ENCODE assay signal across 9 cellular contexts in the genomic region with DNA sequence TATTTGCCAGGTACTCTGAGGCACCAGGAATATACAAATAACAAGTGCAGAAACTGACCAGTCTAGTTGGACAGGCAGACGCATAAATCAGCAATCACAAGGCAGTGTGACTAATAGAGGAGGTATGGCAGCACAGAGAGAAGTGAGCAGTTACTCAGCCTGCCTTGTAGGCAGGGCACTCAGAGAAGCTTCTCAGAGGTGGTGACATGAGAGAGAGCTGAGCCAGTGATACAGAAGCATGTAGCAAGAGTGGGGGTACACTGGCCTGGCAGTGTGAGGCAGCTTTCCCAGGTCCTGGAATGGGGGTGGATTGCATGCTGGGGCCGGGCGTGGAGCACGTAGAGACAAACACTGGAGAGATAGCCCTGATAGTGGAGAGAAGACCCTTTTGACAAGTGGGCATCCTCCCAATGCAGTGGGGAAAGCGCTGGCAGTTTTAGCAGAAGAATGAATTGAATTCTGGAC. TPM values are rescaled to one million over a fixed set of nuclear protein-coding genes. Genes with fewer than 3 reads are reported as not detected.
A peak's percentile ranks its signal among the peaks of the same experiment; 100 is the strongest.
DNase-seq lines count a peak whose midpoint lies in the region; ATAC-seq and TF ChIP-seq lines count a peak whose summit lies in the region.
"Had no signal": no experiment of that assay in that cellular context is flagged by ENCODE, and none has a peak within 500 bp of the region (broad histone marks: within the 10 kb centered on the region; RNA-seq: fewer than 3 reads in every experiment).

No MANE protein-coding gene starts in this region.

- H3K27ac ChIP-seq in left ventricle myocardium inferior (replicated peaks) (peak overlapping the region; percentile 69), stomach smooth muscle (ENCODE audit: low read length) (peak overlapping the region; percentile 67)

- H3K4me1 Mint-ChIP-seq in activated CD4-positive, alpha-beta memory T cell treated with anti-CD3 and anti-CD28 coated beads, Interleukin-2, amount 10 ng/mL, durations not matched to agents 7 days and 5 days = peaks cover under 1% of the 10 kb centered on the region
- peaks cover 35% of the 10 kb centered on the region for H3K4me1 Mint-ChIP-seq in WTC11

- H3K27me3 ChIP-seq in adipocyte (replicated peaks; ENCODE audit: control insufficient read depth, insufficient read depth, low read length) (no peaks in the 10 kb centered on the region), left ventricle myocardium inferior (ENCODE audit: low read depth) (no peaks in the 10 kb centered on the region), stomach smooth muscle (ENCODE audit: control insufficient read depth in 1 of 2, insufficient read depth in 2 of 2, low read length in 2 of 2) (no peaks in the 10 kb centered on the region)

- no peak overlapping the region for H3K27ac Mint-ChIP-seq in activated CD4-positive, alpha-beta memory T cell treated with anti-CD3 and anti-CD28 coated beads, Interleukin-2, amount 10 ng/mL, durations not matched to agents 7 days and 5 days
- H3K27ac Mint-ChIP-seq in WTC11 = no peak overlapping the region
- H3K27ac Mint-ChIP-seq: memory B cell had no signal

- no peak for TF ChIP-seq CTCF in left ventricle myocardium inferior (IDR thresholded peaks at IDR 0.05; ENCODE audit: borderline replicate concordance)
- no peak for TF ChIP-seq CTCF in WTC11 (IDR thresholded peaks at IDR 0.05)

- H3K27me3 Mint-ChIP-seq in activated CD4-positive, alpha-beta memory T cell treated with anti-CD3 and anti-CD28 coated beads, Interleukin-2, amount 10 ng/mL, durations not matched to agents 7 days and 5 days = peaks cover 17% of the 10 kb centered on the region
- no peaks in the 10 kb centered on the region for H3K27me3 Mint-ChIP-seq in WTC11 (ENCODE audit: low read depth)

- POLR2A ChIA-PET in activated CD4-positive, alpha-beta memory T cell treated with anti-CD3 and anti-CD28 coated beads, Interleukin-2, amount 10 ng/mL, durations not matched to agents 7 days and 5 days (lab: Charles Lee) = no interaction called here
- POLR2A ChIA-PET in WTC11 (lab: Charles Lee) = no interaction called here

- H3K4me1 ChIP-seq in adipocyte (ENCODE audit: control insufficient read depth, insufficient read depth, low read length) (peaks cover 84% of the 10 kb centered on the region), left ventricle myocardium inferior (peaks cover 61% of the 10 kb centered on the region), stomach smooth muscle (ENCODE audit: control insufficient read depth, insufficient read depth, low read length) (peaks cover 45% of the 10 kb centered on the region)

- H3K9me3 ChIP-seq in adipocyte (ENCODE audit: control insufficient read depth, low read length) (no peaks in the 10 kb centered on the region), left ventricle myocardium inferior (replicated peaks) (no peaks in the 10 kb centered on the region), stomach smooth muscle (ENCODE audit: control insufficient read depth in 2 of 2, low read length in 2 of 2) (no peaks in the 10 kb centered on the region)

- peaks cover 5% of the 10 kb centered on the region for H3K36me3 Mint-ChIP-seq in activated CD4-positive, alpha-beta memory T cell treated with anti-CD3 and anti-CD28 coated beads, Interleukin-2, amount 10 ng/mL, durations not matched to agents 7 days and 5 days (ENCODE audit: low read depth)
- H3K36me3 Mint-ChIP-seq in WTC11 = peaks cover 18% of the 10 kb centered on the region
- H3K36me3 Mint-ChIP-seq: memory B cell had no signal

- no peaks in the 10 kb centered on the region for H3K9me3 Mint-ChIP-seq in activated CD4-positive, alpha-beta memory T cell treated with anti-CD3 and anti-CD28 coated beads, Interleukin-2, amount 10 ng/mL, durations not matched to agents 7 days and 5 days
- no peaks in the 10 kb centered on the region for H3K9me3 Mint-ChIP-seq in WTC11
- H3K9me3 Mint-ChIP-seq: memory B cell had no signal

- intact Hi-C loops in left ventricle myocardium inferior (cut with micrococcal nuclease) = no loop called here

- CTCF ChIA-PET in activated CD4-positive, alpha-beta memory T cell treated with anti-CD3 and anti-CD28 coated beads, Interleukin-2, amount 10 ng/mL, durations not matched to agents 7 days and 5 days (lab: Charles Lee) = interaction anchor here (1.3 to 3.5 kb wide), 2 partner anchors 13 to 20 kb away, joined by 3 to 12 read pairs; no protein-coding TSS in a partner anchor
- CTCF ChIA-PET in WTC11 (lab: Charles Lee) = interaction anchor here (1.1 to 6.8 kb wide), 5 partner anchors 10 to 52 kb away, joined by 3 to 69 read pairs (median 11); no protein-coding TSS in a partner anchor

- DNase-seq in GOT3 (lab: John Stamatoyannopoulos, UW) (peak; percentile 94), adipocyte (ENCODE audit: low read depth) (peak; percentile 95), left ventricle myocardium inferior (no peak), WTC11 (ENCODE audit: low spot score) (no peak), NCI-H2171 (lab: John Stamatoyannopoulos, UW) (no peak)
- DNase-seq in activated CD4-positive, alpha-beta memory T cell treated with anti-CD3 and anti-CD28 coated beads, Interleukin-2, amount 10 ng/mL, durations not matched to agents 7 days and 5 days = no peak

- no peak for ATAC-seq in HG03108 (IDR thresholded peaks at IDR 0.05; ENCODE audit: unreplicated experiment)
- ATAC-seq in WTC11 = no peak

- H3K4me3 ChIP-seq in adipocyte (ENCODE audit: low read length) (peak overlapping the region; percentile 62), left ventricle myocardium inferior (no peak overlapping the region), stomach smooth muscle (ENCODE audit: low read length in 2 of 2) (peak overlapping the region in 1 of 2 donors; percentile 49)

- peak overlapping the region; percentile 87 for H3K9ac ChIP-seq in adipocyte (ENCODE audit: low read length)
- peak overlapping the region; percentile 7 to 29 for H3K9ac ChIP-seq in stomach smooth muscle (ENCODE audit: low read length in 2 of 2)

- peaks cover 22% of the 10 kb centered on the region for H3K36me3 ChIP-seq in adipocyte (ENCODE audit: control insufficient read depth, insufficient read depth, low read length, severe bottlenecking)
- H3K36me3 ChIP-seq in left ventricle myocardium inferior = peaks cover 23% of the 10 kb centered on the region
- H3K36me3 ChIP-seq in stomach smooth muscle (ENCODE audit: control insufficient read depth in 2 of 2, insufficient read depth in 2 of 2, low read length in 2 of 2) = peaks cover 17 to 20% of the 10 kb centered on the region in 2 donors

- no peak overlapping the region for H3K4me3 Mint-ChIP-seq in activated CD4-positive, alpha-beta memory T cell treated with anti-CD3 and anti-CD28 coated beads, Interleukin-2, amount 10 ng/mL, durations not matched to agents 7 days and 5 days
- no peak overlapping the region for H3K4me3 Mint-ChIP-seq in WTC11
- H3K4me3 Mint-ChIP-seq: memory B cell had no signal

TF ChIP-seq in WTC11, 78 proteins besides CTCF, POLR2A, EP300 and RAD21 (continues in another document):
- TF ChIP-seq, protein P1, sequence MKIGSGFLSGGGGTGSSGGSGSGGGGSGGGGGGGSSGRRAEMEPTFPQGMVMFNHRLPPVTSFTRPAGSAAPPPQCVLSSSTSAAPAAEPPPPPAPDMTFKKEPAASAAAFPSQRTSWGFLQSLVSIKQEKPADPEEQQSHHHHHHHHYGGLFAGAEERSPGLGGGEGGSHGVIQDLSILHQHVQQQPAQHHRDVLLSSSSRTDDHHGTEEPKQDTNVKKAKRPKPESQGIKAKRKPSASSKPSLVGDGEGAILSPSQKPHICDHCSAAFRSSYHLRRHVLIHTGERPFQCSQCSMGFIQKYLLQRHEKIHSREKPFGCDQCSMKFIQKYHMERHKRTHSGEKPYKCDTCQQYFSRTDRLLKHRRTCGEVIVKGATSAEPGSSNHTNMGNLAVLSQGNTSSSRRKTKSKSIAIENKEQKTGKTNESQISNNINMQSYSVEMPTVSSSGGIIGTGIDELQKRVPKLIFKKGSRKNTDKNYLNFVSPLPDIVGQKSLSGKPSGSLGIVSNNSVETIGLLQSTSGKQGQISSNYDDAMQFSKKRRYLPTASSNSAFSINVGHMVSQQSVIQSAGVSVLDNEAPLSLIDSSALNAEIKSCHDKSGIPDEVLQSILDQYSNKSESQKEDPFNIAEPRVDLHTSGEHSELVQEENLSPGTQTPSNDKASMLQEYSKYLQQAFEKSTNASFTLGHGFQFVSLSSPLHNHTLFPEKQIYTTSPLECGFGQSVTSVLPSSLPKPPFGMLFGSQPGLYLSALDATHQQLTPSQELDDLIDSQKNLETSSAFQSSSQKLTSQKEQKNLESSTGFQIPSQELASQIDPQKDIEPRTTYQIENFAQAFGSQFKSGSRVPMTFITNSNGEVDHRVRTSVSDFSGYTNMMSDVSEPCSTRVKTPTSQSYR (CRISPR knock-in tag; IDR thresholded peaks at IDR 0.05) = no peak
- TF ChIP-seq IRF2 (CRISPR knock-in tag; IDR thresholded peaks at IDR 0.05; ENCODE audit: borderline replicate concordance, low read depth) (no peak), NR3C1 (CRISPR knock-in tag; conservative IDR thresholded peaks at IDR 0.05; ENCODE audit: low read depth) (no peak)
- TF ChIP-seq, protein P2, sequence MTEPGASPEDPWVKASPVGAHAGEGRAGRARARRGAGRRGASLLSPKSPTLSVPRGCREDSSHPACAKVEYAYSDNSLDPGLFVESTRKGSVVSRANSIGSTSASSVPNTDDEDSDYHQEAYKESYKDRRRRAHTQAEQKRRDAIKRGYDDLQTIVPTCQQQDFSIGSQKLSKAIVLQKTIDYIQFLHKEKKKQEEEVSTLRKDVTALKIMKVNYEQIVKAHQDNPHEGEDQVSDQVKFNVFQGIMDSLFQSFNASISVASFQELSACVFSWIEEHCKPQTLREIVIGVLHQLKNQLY (CRISPR knock-in tag; IDR thresholded peaks at IDR 0.05) = no peak
- TF ChIP-seq, protein P3, sequence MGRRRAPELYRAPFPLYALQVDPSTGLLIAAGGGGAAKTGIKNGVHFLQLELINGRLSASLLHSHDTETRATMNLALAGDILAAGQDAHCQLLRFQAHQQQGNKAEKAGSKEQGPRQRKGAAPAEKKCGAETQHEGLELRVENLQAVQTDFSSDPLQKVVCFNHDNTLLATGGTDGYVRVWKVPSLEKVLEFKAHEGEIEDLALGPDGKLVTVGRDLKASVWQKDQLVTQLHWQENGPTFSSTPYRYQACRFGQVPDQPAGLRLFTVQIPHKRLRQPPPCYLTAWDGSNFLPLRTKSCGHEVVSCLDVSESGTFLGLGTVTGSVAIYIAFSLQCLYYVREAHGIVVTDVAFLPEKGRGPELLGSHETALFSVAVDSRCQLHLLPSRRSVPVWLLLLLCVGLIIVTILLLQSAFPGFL (CRISPR knock-in tag; IDR thresholded peaks at IDR 0.05; ENCODE audit: borderline replicate concordance) = no peak

RNA-seq across cellular contexts. Expression of gene PHLDA3, which starts 7.8 kb away (rescaled TPM):
- total RNA-seq in left ventricle myocardium inferior = 21.1 TPM
- 10 to 100 TPM in 1 of 2 experiments, 1 to 10 TPM in 1; 9.0 to 11.4 TPM for total RNA-seq in activated CD4-positive, alpha-beta memory T cell treated with anti-CD3 and anti-CD28 coated beads, Interleukin-2, amount 10 ng/mL, durations not matched to agents 7 days and 5 days
- total RNA-seq in WTC11 (2021) = 53.9 to 95.1 TPM (median 59.7 TPM) in 3 replicates

RNA-seq across cellular contexts. Expression of gene TNNI1, which starts 39.7 kb away (rescaled TPM):
- total RNA-seq in left ventricle myocardium inferior (44.2 TPM), WTC11 (2021) (0.34 to 0.50 TPM (median 0.44 TPM) in 3 replicates)
- total RNA-seq in activated CD4-positive, alpha-beta memory T cell treated with anti-CD3 and anti-CD28 coated beads, Interleukin-2, amount 10 ng/mL, durations not matched to agents 7 days and 5 days = not detected

RNA-seq across cellular contexts. Expression of gene CSRP1, which starts 45.7 kb away (rescaled TPM):
- total RNA-seq in left ventricle myocardium inferior = 41.0 TPM
- 10 to 100 TPM; 77.1 to 77.8 TPM for total RNA-seq in activated CD4-positive, alpha-beta memory T cell treated with anti-CD3 and anti-CD28 coated beads, Interleukin-2, amount 10 ng/mL, durations not matched to agents 7 days and 5 days
- total RNA-seq in WTC11 (2021) = 10.7 to 15.4 TPM (median 14.3 TPM) in 3 replicates

Comparison
In these comparisons a context has a peak if more than half of its experiments do, and no peak if none do; other contexts are left out.
1. DNase-seq: peak in GOT3 (single experiment) and adipocyte (single experiment); none in left ventricle myocardium inferior (single experiment), activated CD4-positive, alpha-beta memory T cell treated with anti-CD3 and anti-CD28 coated beads, Interleukin-2, amount 10 ng/mL, durations not matched to agents 7 days and 5 days (single experiment), WTC11 (single experiment) and NCI-H2171 (single experiment).
2. RNA of gene TNNI1, which starts 39.7 kb away (total RNA-seq): 44.2 TPM in left ventricle myocardium inferior (single experiment); 0.34 to 0.50 TPM in WTC11 and not detected in activated CD4-positive, alpha-beta memory T cell treated with anti-CD3 and anti-CD28 coated beads, Interleukin-2, amount 10 ng/mL, durations not matched to agents 7 days and 5 days; every median in the first group is over 10 times any median in the second.